24 cellular contexts compared by ENCODE assay signal in genomic region chr3:129840707-129841360, GRCh38.
"Had no signal": no experiment of that assay in that cellular context is flagged by ENCODE, and none has a peak within 500 bp of the region (broad histone marks: within the 10 kb centered on the region; RNA-seq: fewer than 3 reads in every experiment).

No MANE protein-coding gene starts in this region.

- H3K9me3 ChIP-seq: ovary had no signal

- H3K4me3 Mint-ChIP-seq: naive B cell; natural killer cell treated with Interleukin-12 subunit alpha and Interleukin-12 subunit beta and Interleukin-15 and Interleukin-18, amount 100 ng/mL, for 72 hours; stimulated activated effector memory CD8-positive, alpha-beta T cell treated with anti-CD3 and anti-CD28 coated beads, Interleukin-12 subunit alpha, Interleukin-12 subunit beta, amount 100 ng/mL, for 72 hours; stimulated activated naive CD8-positive, alpha-beta T cell treated with anti-CD3 and anti-CD28 coated beads, Interleukin-15, amount 100 ng/mL, for 72 hours; type B pancreatic cell had no signal

- H3K27ac ChIP-seq: left lung, lower lobe of right lung, ovary, right atrium auricular region, skin epidermis, spleen, tibial nerve, uterus had no signal

- H3K9me3 Mint-ChIP-seq: natural killer cell treated with Interleukin-12 subunit alpha and Interleukin-12 subunit beta and Interleukin-15 and Interleukin-18, amount 100 ng/mL, for 72 hours; stimulated activated effector memory CD8-positive, alpha-beta T cell treated with anti-CD3 and anti-CD28 coated beads, Interleukin-12 subunit alpha, Interleukin-12 subunit beta, amount 100 ng/mL, for 72 hours had no signal

- FAIRE-seq: keratinocyte had no signal

- H3K27ac Mint-ChIP-seq: natural killer cell treated with Interleukin-12 subunit alpha and Interleukin-12 subunit beta and Interleukin-15 and Interleukin-18, amount 100 ng/mL, for 72 hours; progenitor cell of endocrine pancreas; stimulated activated effector memory CD8-positive, alpha-beta T cell treated with anti-CD3 and anti-CD28 coated beads, Interleukin-12 subunit alpha, Interleukin-12 subunit beta, amount 100 ng/mL, for 72 hours; type B pancreatic cell had no signal

- H3K4me1 ChIP-seq: uterus had no signal

- H3K36me3 Mint-ChIP-seq: natural killer cell treated with Interleukin-12 subunit alpha and Interleukin-12 subunit beta and Interleukin-15 and Interleukin-18, amount 100 ng/mL, for 72 hours; stimulated activated effector memory CD8-positive, alpha-beta T cell treated with anti-CD3 and anti-CD28 coated beads, Interleukin-12 subunit alpha, Interleukin-12 subunit beta, amount 100 ng/mL, for 72 hours had no signal

- H3K4me3 ChIP-seq: left lung, lower lobe of right lung, ovary, right atrium auricular region, skin epidermis, spleen, tibial nerve, uterus had no signal

- DNase-seq: hippocampal formation; kidney glomerular epithelial cell; left cardiac atrium; left lung; lower lobe of right lung; mammary epithelial cell; mesenchymal stem cell; naive B cell; ovary; spleen; stimulated activated CD4-positive, alpha-beta T cell treated with anti-CD3 and anti-CD28 coated beads, Interleukin-4, amount 100 ng/mL, for 24 hours; stimulated activated naive CD4-positive, alpha-beta T cell treated with Interleukin-2 at 50 U/mL for 16 hours; stimulated activated naive CD8-positive, alpha-beta T cell treated with anti-CD3 and anti-CD28 coated beads, Interleukin-15, amount 100 ng/mL, for 72 hours; substantia nigra; uterus had no signal

- H3K27me3 ChIP-seq: left lung, ovary, right atrium auricular region, spleen, tibial nerve, uterus had no signal

- H3K27me3 Mint-ChIP-seq: naive B cell; natural killer cell treated with Interleukin-12 subunit alpha and Interleukin-12 subunit beta and Interleukin-15 and Interleukin-18, amount 100 ng/mL, for 72 hours; progenitor cell of endocrine pancreas; stimulated activated naive CD8-positive, alpha-beta T cell treated with anti-CD3 and anti-CD28 coated beads, Interleukin-15, amount 100 ng/mL, for 72 hours; type B pancreatic cell had no signal

- ATAC-seq: left cardiac atrium; left lung; lower lobe of right lung; natural killer cell treated with Interleukin-12 subunit alpha and Interleukin-12 subunit beta and Interleukin-15 and Interleukin-18, amount 100 ng/mL, for 72 hours; sciatic nerve; stimulated activated effector memory CD8-positive, alpha-beta T cell treated with anti-CD3 and anti-CD28 coated beads, Interleukin-12 subunit alpha, Interleukin-12 subunit beta, amount 100 ng/mL, for 72 hours; stimulated activated naive CD8-positive, alpha-beta T cell treated with anti-CD3 and anti-CD28 coated beads, Interleukin-15, amount 100 ng/mL, for 72 hours had no signal

- H3K36me3 ChIP-seq: lower lobe of right lung, ovary, right atrium auricular region, uterus had no signal
